9 cellular contexts compared by ENCODE assay signal in the genomic region with DNA sequence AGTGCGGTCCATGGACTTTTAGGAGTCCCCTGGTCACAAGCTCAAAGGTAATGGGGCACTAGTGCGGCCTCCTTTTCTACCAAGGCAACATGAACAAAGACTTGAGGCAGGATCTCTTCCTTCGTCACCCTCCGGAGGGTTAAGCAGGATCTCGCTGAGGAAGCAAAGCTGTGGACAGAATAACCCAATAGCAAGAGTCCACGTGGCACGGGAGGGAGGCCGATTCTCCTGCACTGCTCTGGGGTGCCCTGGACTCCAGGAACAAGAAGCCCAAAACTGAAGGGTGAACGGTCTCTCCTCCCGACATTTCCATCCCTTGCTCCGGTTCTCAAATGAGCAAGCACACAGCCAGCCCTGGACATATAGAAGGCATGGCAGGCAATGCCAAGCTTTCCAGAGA. TPM values are rescaled to one million over a fixed set of nuclear protein-coding genes. Genes with fewer than 3 reads are reported as not detected.
DNase-seq lines count a peak whose midpoint lies in the region; ATAC-seq and TF ChIP-seq lines count a peak whose summit lies in the region.
"Had no signal": no experiment of that assay in that cellular context is flagged by ENCODE, and none has a peak within 500 bp of the region (broad histone marks: within the 10 kb centered on the region; RNA-seq: fewer than 3 reads in every experiment).

No MANE protein-coding gene starts in this region.

- no peaks in the 10 kb centered on the region for H3K27me3 Mint-ChIP-seq in natural killer cell (ENCODE audit: low read depth in 2 of 2)

- H3K4me3 Mint-ChIP-seq in natural killer cell: no peak overlapping the region

- intact Hi-C loops in heart left ventricle (cut with DNase I) (loop anchor here in 8 of 10 donors (5.0 kb wide), 3 partner anchors 35 to 100 kb away; no protein-coding TSS in a partner anchor), Right ventricle myocardium inferior (cut with DNase I) (no loop called here), natural killer cell (cut with micrococcal nuclease) (loop anchor here (5.0 kb wide), 1 partner anchor 85 kb away; no protein-coding TSS in a partner anchor), uterus (cut with DNase I; ENCODE audit: low total_unique reads) (no loop called here)

- peaks cover 92 to 93% of the 10 kb centered on the region in 2 donors for H3K4me1 Mint-ChIP-seq in natural killer cell

- DNase-seq in heart left ventricle (peak in 1 of 5 donors; percentile 19), Right ventricle myocardium inferior (ENCODE audit: missing footprints) (no peak), natural killer cell (no peak), uterus (peak in 1 of 2 donors; percentile 71), T-helper 9 cell (no peak), NCI-H524 (lab: John Stamatoyannopoulos, UW) (no peak), ACHN (no peak)
- no peak for DNase-seq in effector memory CD4-positive, alpha-beta T cell
- DNase-seq: stimulated activated CD4-positive, alpha-beta T cell treated with anti-CD3 and anti-CD28 coated beads, Interleukin-2, amount 100 ng/mL, for 24 hours had no signal

- TF ChIP-seq POLR2A in heart left ventricle (IDR thresholded peaks at IDR 0.05) (no peak), uterus (IDR thresholded peaks at IDR 0.05) (peak in 1 of 2 donors; percentile 13)

- H3K36me3 ChIP-seq in heart left ventricle: peaks cover 0 to 45% (median 10%) of the 10 kb centered on the region in 9 donors
- H3K36me3 ChIP-seq in effector memory CD4-positive, alpha-beta T cell (ENCODE audit: control insufficient read depth, insufficient read depth, low read length): peaks cover 14% of the 10 kb centered on the region
- H3K36me3 ChIP-seq in uterus: no peaks in the 10 kb centered on the region

- no peaks in the 10 kb centered on the region for H3K36me3 Mint-ChIP-seq in natural killer cell

- in situ Hi-C loops in ACHN (cut with HindIII; ENCODE audit: low pct_ligation_motif_present, low pct_unique_long_range_greater_than_20kb, low sequenced_read_pairs): no loop called here

- no peaks in the 10 kb centered on the region for H3K9me3 ChIP-seq in heart left ventricle
- H3K9me3 ChIP-seq in effector memory CD4-positive, alpha-beta T cell (ENCODE audit: control insufficient read depth, low read length): no peaks in the 10 kb centered on the region
- H3K9me3 ChIP-seq in uterus: no peaks in the 10 kb centered on the region

- peak overlapping the region in 9 of 12 donors; percentile 2 to 37 (median 15) for H3K4me3 ChIP-seq in heart left ventricle
- H3K4me3 ChIP-seq in effector memory CD4-positive, alpha-beta T cell (ENCODE audit: insufficient read depth, low read depth, low read length, poor library complexity, severe bottlenecking): no peak overlapping the region
- peak overlapping the region in 1 of 2 donors; percentile 21 for H3K4me3 ChIP-seq in uterus

- H3K27me3 ChIP-seq in heart left ventricle (no peaks in the 10 kb centered on the region), uterus (no peaks in the 10 kb centered on the region)
- no peaks in the 10 kb centered on the region for H3K27me3 ChIP-seq in effector memory CD4-positive, alpha-beta T cell (replicated peaks; ENCODE audit: control insufficient read depth, insufficient read depth, low read length, poor library complexity, severe bottlenecking)

- peaks cover 37 to 100% (median 100%) of the 10 kb centered on the region in 12 donors for H3K4me1 ChIP-seq in heart left ventricle
- H3K4me1 ChIP-seq in effector memory CD4-positive, alpha-beta T cell (ENCODE audit: control insufficient read depth, insufficient read depth, low read length, poor library complexity, severe bottlenecking): peaks cover 99% of the 10 kb centered on the region
- H3K4me1 ChIP-seq in uterus: peaks cover 40 to 70% of the 10 kb centered on the region in 2 donors

- 23 to 38% (median 29%) methylated on average over 11 of the region's 11 CpGs for WGBS in heart left ventricle, 4 donors

- no peaks in the 10 kb centered on the region for H3K9me3 Mint-ChIP-seq in natural killer cell

- peak overlapping the region; percentile 90 to 96 for H3K27ac Mint-ChIP-seq in natural killer cell

- TF ChIP-seq CTCF in heart left ventricle (IDR thresholded peaks at IDR 0.05): no peak
- no peak for TF ChIP-seq CTCF in natural killer cell (IDR thresholded peaks at IDR 0.05)
- TF ChIP-seq CTCF in uterus (IDR thresholded peaks at IDR 0.05): no peak

- ATAC-seq in heart left ventricle (no peak), Right ventricle myocardium inferior (no peak), natural killer cell (no peak)

- H3K27ac ChIP-seq in heart left ventricle (peak overlapping the region; percentile 50 to 99 (median 88)), uterus (peak overlapping the region; percentile 96 to 98)
- H3K27ac ChIP-seq in effector memory CD4-positive, alpha-beta T cell (ENCODE audit: insufficient read depth, low read length, poor library complexity, severe bottlenecking): peak overlapping the region; percentile 91

RNA-seq across cellular contexts. Expression of gene MYH9, which starts 20.7 kb away (rescaled TPM):
- total RNA-seq in heart left ventricle (100 to 1,000 TPM; 126 to 482 (median 238) TPM), Right ventricle myocardium inferior (180 TPM), natural killer cell (1,000 to 10,000 TPM in 1 of 3 donors, 100 to 1,000 TPM in 2; 803 to 1,038 (median 808) TPM), uterus (1,000 to 10,000 TPM in 1 of 4 donors, 100 to 1,000 TPM in 3; 215 to 1,171 (median 400) TPM)
- 100 to 1,000 TPM; 109 to 407 TPM for polyA plus RNA-seq in heart left ventricle

Comparison
In these comparisons a context has a peak if more than half of its experiments do, and no peak if none do; other contexts are left out.
1. intact Hi-C loops: an anchor here in heart left ventricle (5.0 kb wide) and natural killer cell (5.0 kb wide); none called in Right ventricle myocardium inferior and uterus.